In genomic region chr11:48024635-48025071, GRCh38 we compare ENCODE assay signal across 14 cellular contexts. TPM values are rescaled to one million over a fixed set of nuclear protein-coding genes. Genes with fewer than 3 reads are reported as not detected.
DNase-seq lines count a peak whose midpoint lies in the region; ATAC-seq lines count a peak whose summit lies in the region.
"Had no signal": no experiment of that assay in that cellular context is flagged by ENCODE, and none has a peak within 500 bp of the region (broad histone marks: within the 10 kb centered on the region; RNA-seq: fewer than 3 reads in every experiment).

No MANE protein-coding gene starts in this region.

- H3K9ac ChIP-seq in endocrine pancreas (ENCODE audit: control insufficient read depth, insufficient read depth, low read length) = peak overlapping the region; percentile 44

- no peaks in the 10 kb centered on the region for H3K9me3 ChIP-seq in endocrine pancreas (ENCODE audit: control insufficient read depth, low read length)

- no peaks in the 10 kb centered on the region for H3K36me3 ChIP-seq in endocrine pancreas (ENCODE audit: control insufficient read depth, insufficient read depth, low read length)

- peaks cover 61% of the 10 kb centered on the region for H3K4me1 Mint-ChIP-seq in activated CD4-positive, alpha-beta T cell treated with anti-CD3 and anti-CD28 coated beads, Interleukin-2, amount 10 ng/mL, durations not matched to agents 24 days and 14 days
- peaks cover 60% of the 10 kb centered on the region for H3K4me1 Mint-ChIP-seq in stimulated activated effector memory CD8-positive, alpha-beta T cell treated with anti-CD3 and anti-CD28 coated beads, Interleukin-12 subunit alpha, Interleukin-12 subunit beta, amount 100 ng/mL, for 72 hours

- H3K27ac Mint-ChIP-seq in activated CD4-positive, alpha-beta T cell treated with anti-CD3 and anti-CD28 coated beads, Interleukin-2, amount 10 ng/mL, durations not matched to agents 24 days and 14 days = peak overlapping the region; percentile 39
- peak overlapping the region; percentile 7 for H3K27ac Mint-ChIP-seq in stimulated activated effector memory CD8-positive, alpha-beta T cell treated with anti-CD3 and anti-CD28 coated beads, Interleukin-12 subunit alpha, Interleukin-12 subunit beta, amount 100 ng/mL, for 72 hours
- H3K27ac Mint-ChIP-seq: activated naive CD4-positive, alpha-beta T cell treated with anti-CD3 and anti-CD28 coated beads for 36 hours had no signal

- no peaks in the 10 kb centered on the region for H3K27me3 ChIP-seq in endocrine pancreas (ENCODE audit: control insufficient read depth, insufficient read depth, low read length)

- no peaks in the 10 kb centered on the region for H3K9me3 Mint-ChIP-seq in activated CD4-positive, alpha-beta T cell treated with anti-CD3 and anti-CD28 coated beads, Interleukin-2, amount 10 ng/mL, durations not matched to agents 24 days and 14 days
- no peaks in the 10 kb centered on the region for H3K9me3 Mint-ChIP-seq in stimulated activated effector memory CD8-positive, alpha-beta T cell treated with anti-CD3 and anti-CD28 coated beads, Interleukin-12 subunit alpha, Interleukin-12 subunit beta, amount 100 ng/mL, for 72 hours
- H3K9me3 Mint-ChIP-seq: activated naive CD4-positive, alpha-beta T cell treated with anti-CD3 and anti-CD28 coated beads for 36 hours had no signal

- H3K27me3 Mint-ChIP-seq in activated CD4-positive, alpha-beta T cell treated with anti-CD3 and anti-CD28 coated beads, Interleukin-2, amount 10 ng/mL, durations not matched to agents 24 days and 14 days = no peaks in the 10 kb centered on the region

- no peak overlapping the region for H3K4me3 Mint-ChIP-seq in activated CD4-positive, alpha-beta T cell treated with anti-CD3 and anti-CD28 coated beads, Interleukin-2, amount 10 ng/mL, durations not matched to agents 24 days and 14 days
- no peak overlapping the region for H3K4me3 Mint-ChIP-seq in stimulated activated effector memory CD8-positive, alpha-beta T cell treated with anti-CD3 and anti-CD28 coated beads, Interleukin-12 subunit alpha, Interleukin-12 subunit beta, amount 100 ng/mL, for 72 hours
- H3K4me3 Mint-ChIP-seq: activated naive CD4-positive, alpha-beta T cell treated with anti-CD3 and anti-CD28 coated beads for 36 hours had no signal

- DNase-seq in activated CD4-positive, alpha-beta T cell treated with anti-CD3 and anti-CD28 coated beads, Interleukin-2, amount 10 ng/mL, durations not matched to agents 24 days and 14 days = no peak
- no peak for DNase-seq in activated CD4-positive, alpha-beta T cell treated with anti-CD3 and anti-CD28 coated beads for 48 hours
- DNase-seq in NCI-H526 (lab: John Stamatoyannopoulos, UW) (peak; percentile 64 to 67), HCEC 1CT (no peak)
- DNase-seq in stimulated activated effector memory CD8-positive, alpha-beta T cell treated with anti-CD3 and anti-CD28 coated beads, Interleukin-12 subunit alpha, Interleukin-12 subunit beta, amount 100 ng/mL, for 72 hours (ENCODE audit: low spot score in 2 of 2) = no peak
- DNase-seq: activated CD4-positive, alpha-beta T cell treated with anti-CD3 and anti-CD28 coated beads for 4 hours; activated naive CD4-positive, alpha-beta T cell treated with anti-CD3 and anti-CD28 coated beads for 36 hours; EL; foreskin melanocyte; left colon; NCI-H1105 treated with DMSO at 0.1 percent for 48 hours had no signal

- H3K36me3 Mint-ChIP-seq in activated CD4-positive, alpha-beta T cell treated with anti-CD3 and anti-CD28 coated beads, Interleukin-2, amount 10 ng/mL, durations not matched to agents 24 days and 14 days (ENCODE audit: low read depth) = peaks cover 45% of the 10 kb centered on the region
- H3K36me3 Mint-ChIP-seq in stimulated activated effector memory CD8-positive, alpha-beta T cell treated with anti-CD3 and anti-CD28 coated beads, Interleukin-12 subunit alpha, Interleukin-12 subunit beta, amount 100 ng/mL, for 72 hours = peaks cover 71% of the 10 kb centered on the region

- intact Hi-C loops in activated CD4-positive, alpha-beta T cell treated with anti-CD3 and anti-CD28 coated beads, Interleukin-2, amount 10 ng/mL, durations not matched to agents 24 days and 14 days (cut with micrococcal nuclease) = no loop called here

- ATAC-seq in stimulated activated effector memory CD8-positive, alpha-beta T cell treated with anti-CD3 and anti-CD28 coated beads, Interleukin-12 subunit alpha, Interleukin-12 subunit beta, amount 100 ng/mL, for 72 hours = no peak
- ATAC-seq in GM19324 (IDR thresholded peaks at IDR 0.05; ENCODE audit: low FRiP score, unreplicated experiment) (no peak), GM19035 (IDR thresholded peaks at IDR 0.05; ENCODE audit: unreplicated experiment) (no peak)
- ATAC-seq: left colon had no signal

- H3K4me1 ChIP-seq in endocrine pancreas (ENCODE audit: control insufficient read depth, insufficient read depth, low read length) = no peaks in the 10 kb centered on the region

- H3K4me3 ChIP-seq in endocrine pancreas (ENCODE audit: control insufficient read depth, insufficient read depth, low read length) = no peak overlapping the region

RNA-seq across cellular contexts. Expression of gene PTPRJ, which starts 44.3 kb away (rescaled TPM):
- 51.3 and 52.2 TPM in 2 replicates for total RNA-seq in activated CD4-positive, alpha-beta T cell treated with anti-CD3 and anti-CD28 coated beads, Interleukin-2, amount 10 ng/mL, durations not matched to agents 24 days and 14 days

Comparison
In these comparisons a context has a peak if more than half of its experiments do, and no peak if none do; other contexts are left out.
1. DNase-seq: peak in NCI-H526 (2 of 2); none in activated CD4-positive, alpha-beta T cell treated with anti-CD3 and anti-CD28 coated beads, Interleukin-2, amount 10 ng/mL, durations not matched to agents 24 days and 14 days (single experiment), activated CD4-positive, alpha-beta T cell treated with anti-CD3 and anti-CD28 coated beads for 48 hours (single experiment), stimulated activated effector memory CD8-positive, alpha-beta T cell treated with anti-CD3 and anti-CD28 coated beads, Interleukin-12 subunit alpha, Interleukin-12 subunit beta, amount 100 ng/mL, for 72 hours (0 of 2) and HCEC 1CT (single experiment).